8 cellular contexts compared by ENCODE assay signal in the genomic region with DNA sequence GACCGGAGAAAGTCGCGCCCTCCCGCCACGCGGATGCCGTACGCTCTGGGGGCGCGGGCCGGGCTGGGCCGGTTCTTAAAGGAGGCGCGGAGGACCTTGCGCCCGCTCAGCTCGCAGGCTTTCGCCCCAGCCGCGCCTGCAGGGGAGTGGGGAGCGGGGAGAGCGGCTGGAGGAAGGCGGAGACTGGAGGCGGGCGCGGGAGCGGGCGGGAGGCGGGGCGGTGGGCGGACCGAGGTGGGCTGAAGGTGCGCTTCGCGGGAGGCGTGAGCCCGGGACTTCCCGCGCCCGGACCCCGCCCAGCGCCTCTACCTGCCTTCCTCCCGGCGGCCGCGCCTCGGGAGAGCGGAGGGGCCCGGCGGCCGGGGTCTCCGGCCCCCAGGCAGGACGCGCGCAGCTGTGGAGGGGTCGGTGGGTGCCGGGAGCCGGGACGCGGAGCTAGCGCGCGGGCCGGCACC. TPM values are rescaled to one million over a fixed set of nuclear protein-coding genes. Genes with fewer than 3 reads are reported as not detected.
DNase-seq lines count a peak whose midpoint lies in the region; ATAC-seq, FAIRE-seq and TF ChIP-seq lines count a peak whose summit lies in the region.

A gene (minus strand): TSS at position 148 of the 455 bp plus-strand sequence. CDS start 422 bp downstream, outside the sequence.

- POLR2A ChIA-PET in A549 (lab: Yijun Ruan, JAX), result no interaction called here

- TF ChIP-seq EP300 in A549 (IDR thresholded peaks at IDR 0.05), result no peak

- ATAC-seq in A549 (peak; percentile 52 to 60), GM19023 (IDR thresholded peaks at IDR 0.05; ENCODE audit: unreplicated experiment) (peak; percentile 47), HG03342 (IDR thresholded peaks at IDR 0.05; ENCODE audit: unreplicated experiment) (peak; percentile 42), T-helper 17 cell (peak; percentile 82)

- H3K4me1 Mint-ChIP-seq in T-helper 17 cell, result peaks cover 13% of the 10 kb centered on the region

- CTCF ChIA-PET in A549 (lab: Yijun Ruan, JAX), result interaction anchor here (0.6 to 9.6 kb wide), 43 partner anchors 11 to 432 kb away, joined by 3 to 126 read pairs (median 5); a partner anchor contains a TSS

- peak within 1 kb of the TSS; percentile 97 for H3K4me2 ChIP-seq in A549

- peaks cover 29% of the 10 kb centered on the region for H3K27me3 Mint-ChIP-seq in T-helper 17 cell

- WGBS in A549 (ENCODE audit: missing lambda C conversion rate), result 33% methylated on average over 2 of the region's 64 CpGs

- peak; percentile 46 to 48 for DNase-seq in A549 (ENCODE audit: low read depth in 1 of 2, low spot score in 1 of 2)
- DNase-seq in T-helper 17 cell, result peak; percentile 46 to 80 (median 78)
- DNase-seq in astrocyte of the hippocampus (ENCODE audit: low read depth, low spot score), result peak; percentile 68
- DNase-seq in kidney tubule cell (ENCODE audit: low spot score), result peak; percentile 63
- peak; percentile 81 to 86 for DNase-seq in stimulated activated CD4-positive, alpha-beta T cell treated with anti-CD3 and anti-CD28 coated beads, Interleukin-4, amount 100 ng/mL, for 4 hours
- no peak for DNase-seq in SK-N-DZ (ENCODE audit: low spot score)

- peak within 1 kb of the TSS; percentile 69 for H3K4me3 ChIP-seq in A549

- no peak for TF ChIP-seq RAD21 in A549 (conservative IDR thresholded peaks at IDR 0.05 in 1 of 2, IDR thresholded peaks at IDR 0.05 in 1 of 2)

- TF ChIP-seq POLR2A in A549 (IDR thresholded peaks at IDR 0.05; ENCODE audit: low read length), result no peak

- H3K4me1 ChIP-seq in A549, result peaks cover 4% of the 10 kb centered on the region; the same call in 2 of the 3 replicates

- H3K9me3 ChIP-seq in A549 (no peaks in the 10 kb centered on the region), T-helper 17 cell (ENCODE audit: control insufficient read depth, low read length, poor library complexity, severe bottlenecking) (no peaks in the 10 kb centered on the region)

- peak within 1 kb of the TSS; percentile 56 to 78; a peak in 5 of 6 replicates for H3K27ac ChIP-seq in A549

- H3K4me3 Mint-ChIP-seq in T-helper 17 cell, result peak within 1 kb of the TSS; percentile 90

- H3K36me3 Mint-ChIP-seq in T-helper 17 cell (ENCODE audit: low read depth), result peaks cover 2% of the 10 kb centered on the region

- H3K27ac Mint-ChIP-seq in T-helper 17 cell, result peak within 1 kb of the TSS; percentile 45

- FAIRE-seq in A549 (lab: Jason Lieb, UNC), result no peak

- no peak for TF ChIP-seq CTCF in A549 (IDR thresholded peaks at IDR 0.05)

TF ChIP-seq in A549, 52 proteins besides CTCF, POLR2A, EP300 and RAD21:
- no peak for TF ChIP-seq RARB (CRISPR knock-in tag; IDR thresholded peaks at IDR 0.05)
- TF ChIP-seq, protein P1, sequence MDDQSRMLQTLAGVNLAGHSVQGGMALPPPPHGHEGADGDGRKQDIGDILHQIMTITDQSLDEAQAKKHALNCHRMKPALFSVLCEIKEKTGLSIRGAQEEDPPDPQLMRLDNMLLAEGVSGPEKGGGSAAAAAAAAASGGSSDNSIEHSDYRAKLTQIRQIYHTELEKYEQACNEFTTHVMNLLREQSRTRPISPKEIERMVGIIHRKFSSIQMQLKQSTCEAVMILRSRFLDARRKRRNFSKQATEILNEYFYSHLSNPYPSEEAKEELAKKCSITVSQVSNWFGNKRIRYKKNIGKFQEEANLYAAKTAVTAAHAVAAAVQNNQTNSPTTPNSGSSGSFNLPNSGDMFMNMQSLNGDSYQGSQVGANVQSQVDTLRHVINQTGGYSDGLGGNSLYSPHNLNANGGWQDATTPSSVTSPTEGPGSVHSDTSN (IDR thresholded peaks at IDR 0.05), result no peak
- no peak for TF ChIP-seq FOSL2 (IDR thresholded peaks at IDR 0.05)
- no peak for TF ChIP-seq FOSL2 (CRISPR knock-in tag; IDR thresholded peaks at IDR 0.05)
- no peak for TF ChIP-seq EHMT2 (IDR thresholded peaks at IDR 0.05; ENCODE audit: low read depth)
- TF ChIP-seq MAZ (IDR thresholded peaks at IDR 0.05; ENCODE audit: borderline replicate concordance, low read depth, low read length), result no peak
- TF ChIP-seq NPAS2 (CRISPR knock-in tag; IDR thresholded peaks at IDR 0.05; ENCODE audit: borderline replicate concordance), result no peak
- TF ChIP-seq ZSCAN20 (CRISPR knock-in tag; IDR thresholded peaks at IDR 0.05), result no peak
- no peak for TF ChIP-seq MYC (IDR thresholded peaks at IDR 0.05; ENCODE audit: borderline replicate concordance, low read length)
- TF ChIP-seq CHD2 (IDR thresholded peaks at IDR 0.05; ENCODE audit: low read length, partially characterized antibody), result no peak
- TF ChIP-seq, protein P2, sequence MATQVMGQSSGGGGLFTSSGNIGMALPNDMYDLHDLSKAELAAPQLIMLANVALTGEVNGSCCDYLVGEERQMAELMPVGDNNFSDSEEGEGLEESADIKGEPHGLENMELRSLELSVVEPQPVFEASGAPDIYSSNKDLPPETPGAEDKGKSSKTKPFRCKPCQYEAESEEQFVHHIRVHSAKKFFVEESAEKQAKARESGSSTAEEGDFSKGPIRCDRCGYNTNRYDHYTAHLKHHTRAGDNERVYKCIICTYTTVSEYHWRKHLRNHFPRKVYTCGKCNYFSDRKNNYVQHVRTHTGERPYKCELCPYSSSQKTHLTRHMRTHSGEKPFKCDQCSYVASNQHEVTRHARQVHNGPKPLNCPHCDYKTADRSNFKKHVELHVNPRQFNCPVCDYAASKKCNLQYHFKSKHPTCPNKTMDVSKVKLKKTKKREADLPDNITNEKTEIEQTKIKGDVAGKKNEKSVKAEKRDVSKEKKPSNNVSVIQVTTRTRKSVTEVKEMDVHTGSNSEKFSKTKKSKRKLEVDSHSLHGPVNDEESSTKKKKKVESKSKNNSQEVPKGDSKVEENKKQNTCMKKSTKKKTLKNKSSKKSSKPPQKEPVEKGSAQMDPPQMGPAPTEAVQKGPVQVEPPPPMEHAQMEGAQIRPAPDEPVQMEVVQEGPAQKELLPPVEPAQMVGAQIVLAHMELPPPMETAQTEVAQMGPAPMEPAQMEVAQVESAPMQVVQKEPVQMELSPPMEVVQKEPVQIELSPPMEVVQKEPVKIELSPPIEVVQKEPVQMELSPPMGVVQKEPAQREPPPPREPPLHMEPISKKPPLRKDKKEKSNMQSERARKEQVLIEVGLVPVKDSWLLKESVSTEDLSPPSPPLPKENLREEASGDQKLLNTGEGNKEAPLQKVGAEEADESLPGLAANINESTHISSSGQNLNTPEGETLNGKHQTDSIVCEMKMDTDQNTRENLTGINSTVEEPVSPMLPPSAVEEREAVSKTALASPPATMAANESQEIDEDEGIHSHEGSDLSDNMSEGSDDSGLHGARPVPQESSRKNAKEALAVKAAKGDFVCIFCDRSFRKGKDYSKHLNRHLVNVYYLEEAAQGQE (IDR thresholded peaks at IDR 0.05), result no peak
- no peak for TF ChIP-seq HOXB13 (CRISPR knock-in tag; IDR thresholded peaks at IDR 0.05; ENCODE audit: low read depth)
- TF ChIP-seq BHLHE40 (IDR thresholded peaks at IDR 0.05; ENCODE audit: low read depth, low read length), result no peak
- TF ChIP-seq ZNF302 (CRISPR knock-in tag; IDR thresholded peaks at IDR 0.05), result no peak
- TF ChIP-seq MAFK (IDR thresholded peaks at IDR 0.05; ENCODE audit: partially characterized antibody), result no peak
- TF ChIP-seq ZFP36 (IDR thresholded peaks at IDR 0.05; ENCODE audit: borderline replicate concordance, partially characterized antibody), result no peak

RNA-seq across cellular contexts. Expression of the gene that starts here (rescaled TPM):
- 0.03 TPM in 2 replicates for polyA plus RNA-seq in A549 (2011; rRNA removed)
- 0.03 and 0.05 TPM in 2 replicates for polyA plus RNA-seq in A549 (2012; cell fraction: cytosol; rRNA removed)
- polyA plus RNA-seq in A549 (2012; cell fraction: nucleus; rRNA removed), result 0.13 and 0.14 TPM in 2 replicates
- 0.04 to 0.07 TPM (median 0.05 TPM) in 3 replicates for polyA plus RNA-seq in A549 (2017; fragmentation: RNase III; extraction: RNeasy Plus Mini Kit Qiagen cat#74134 plus additional on column Dnase treatment)
- polyA minus RNA-seq in A549 (2011; rRNA and poly(A)+ RNA removed), result 0.17 TPM in 1 of 2 replicates, not detected in the other
- 1 to 10 TPM in 1 of 2 donors, under 1 TPM in 1; 0.85 to 2.8 TPM for total RNA-seq in T-helper 17 cell
- not detected in 2 replicates for polyA plus RNA-seq in SK-N-DZ (2014; cell fraction: cytosol; rRNA removed)
- 0.27 and 0.30 TPM in 2 replicates for polyA plus RNA-seq in SK-N-DZ (2014; cell fraction: nucleus; rRNA removed)

Comparison
In these comparisons a context has a peak if more than half of its experiments do, and no peak if none do; other contexts are left out.
1. Peak in DNase-seq, ATAC-seq, H3K4me3 ChIP-seq, H3K27ac ChIP-seq and H3K4me2 ChIP-seq in A549; RNA of the gene not detected or under 1 TPM.